In genomic region chr5:142578161-142578830, GRCh38 we compare ENCODE assay signal across 33 cellular contexts.
"Had no signal": no experiment of that assay in that cellular context is flagged by ENCODE, and none has a peak within 500 bp of the region (broad histone marks: within the 10 kb centered on the region; RNA-seq: fewer than 3 reads in every experiment).

No MANE protein-coding gene starts in this region.

- H3K27ac ChIP-seq: ascending aorta, cardiac muscle cell, WERI-Rb-1 had no signal

- H3K4me3 ChIP-seq: ascending aorta, cardiac muscle cell had no signal

- H3K27me3 ChIP-seq: ascending aorta, cardiac muscle cell had no signal

- FAIRE-seq: bronchial epithelial cell, TTC549 had no signal

- DNase-seq: activated CD4-positive, alpha-beta memory T cell treated with anti-CD3 and anti-CD28 coated beads, Interleukin-2, amount 10 ng/mL, durations not matched to agents 7 days and 5 days; activated CD4-positive, alpha-beta T cell treated with anti-CD3 and anti-CD28 coated beads for 1 hour; activated CD4-positive, alpha-beta T cell treated with anti-CD3 and anti-CD28 coated beads for 36 hours; activated CD4-positive, alpha-beta T cell treated with anti-CD3 and anti-CD28 coated beads for 48 hours; activated CD4-positive, alpha-beta T cell treated with anti-CD3 and anti-CD28 coated beads, Interleukin-2, amount 10 ng/mL, durations not matched to agents 7 days and 5 days; activated CD4-positive, alpha-beta T cell treated with anti-CD3 and anti-CD28 coated beads, Interleukin-2, amount 50 U/mL, for 48 hours; activated CD4-positive, CD25-positive, alpha-beta regulatory T cell; activated CD8-positive, alpha-beta memory T cell treated with anti-CD3 and anti-CD28 coated beads for 24 hours; activated CD8-positive, alpha-beta memory T cell treated with anti-CD3 and anti-CD28 coated beads, Interleukin-2, amount 10 ng/mL, durations not matched to agents 7 days and 5 days; activated CD8-positive, alpha-beta memory T cell treated with anti-CD3 and anti-CD28 coated beads, Interleukin-2, amount 50 U/mL, for 48 hours; activated CD8-positive, alpha-beta T cell treated with anti-CD3 and anti-CD28 coated beads, Interleukin-2, amount 10 ng/mL, durations not matched to agents 7 days and 5 days; activated effector memory CD4-positive, alpha-beta T cell treated with Interleukin-2 at 50 U/mL for 16 hours; activated gamma-delta T cell; activated naive CD4-positive, alpha-beta T cell treated with anti-CD3 and anti-CD28 coated beads, Interleukin-2, amount 10 ng/mL, durations not matched to agents 7 days and 5 days; activated naive CD4-positive, alpha-beta T cell treated with Interleukin-2 at 50 U/mL for 16 hours; activated naive CD8-positive, alpha-beta T cell treated with anti-CD3 and anti-CD28 coated beads, Interleukin-2, amount 10 ng/mL, durations not matched to agents 7 days and 5 days; activated naive CD8-positive, alpha-beta T cell treated with anti-CD3 and anti-CD28 coated beads, Interleukin-2, amount 50 U/mL, for 24 hours; activated T-cell treated with anti-CD3 and anti-CD28 coated beads, Interleukin-2, amount 50 U/mL, for 24 hours; activated T-cell treated with anti-CD3 and anti-CD28 coated beads, Interleukin-2, amount 50 U/mL, for 48 hours; amygdala; anterior cingulate cortex; caudate nucleus; cerebellar nuclear complex; T-cell; T-helper 2 cell; T-helper 9 cell; WERI-Rb-1 had no signal

- H3K36me3 ChIP-seq: ascending aorta, cardiac muscle cell, WERI-Rb-1 had no signal

- ATAC-seq: activated CD4-positive, alpha-beta T cell treated with anti-CD3 and anti-CD28 coated beads for 36 hours; activated CD4-positive, CD25-positive, alpha-beta regulatory T cell treated with anti-CD3 and anti-CD28 coated beads, Interleukin-2, amount 50 U/mL, for 24 hours; activated CD8-positive, alpha-beta memory T cell treated with anti-CD3 and anti-CD28 coated beads, Interleukin-2, amount 10 ng/mL, durations not matched to agents 7 days and 5 days; activated CD8-positive, alpha-beta T cell treated with anti-CD3 and anti-CD28 coated beads, Interleukin-2, amount 10 ng/mL, durations not matched to agents 7 days and 5 days; activated naive CD8-positive, alpha-beta T cell treated with anti-CD3 and anti-CD28 coated beads, Interleukin-2, amount 50 U/mL, for 24 hours; T-cell; WTC11 had no signal

- H3K4me1 ChIP-seq: ascending aorta had no signal

- H3K9me3 ChIP-seq: ascending aorta had no signal
